Comparison of ENCODE assay signal across 9 cellular contexts in the genomic region with DNA sequence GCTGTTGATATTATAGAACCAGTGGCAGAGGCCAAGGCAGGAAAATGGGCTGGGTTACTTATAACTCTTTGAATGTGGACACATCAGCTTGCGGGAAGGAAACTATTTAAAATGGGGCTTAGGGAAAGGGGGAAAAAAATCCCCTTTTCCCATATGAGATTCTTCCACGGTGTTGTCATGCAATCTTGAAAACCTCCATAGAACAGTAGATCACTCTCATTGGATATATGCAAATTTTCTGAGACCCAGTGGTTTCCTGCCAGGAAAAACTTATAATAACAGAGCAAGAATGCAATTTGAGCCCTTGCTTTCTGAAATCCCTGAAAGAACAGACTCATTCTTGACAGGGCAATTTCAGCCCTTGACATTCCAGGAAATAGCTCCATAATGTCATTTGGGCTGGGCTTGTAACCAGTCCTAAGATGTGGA. TPM values are rescaled to one million over a fixed set of nuclear protein-coding genes. Genes with fewer than 3 reads are reported as not detected.
DNase-seq lines count a peak whose midpoint lies in the region; ATAC-seq and TF ChIP-seq lines count a peak whose summit lies in the region.
"Had no signal": no experiment of that assay in that cellular context is flagged by ENCODE, and none has a peak within 500 bp of the region (broad histone marks: within the 10 kb centered on the region; RNA-seq: fewer than 3 reads in every experiment).

No MANE protein-coding gene starts in this region.

- H3K9me3 ChIP-seq in breast epithelium (no peaks in the 10 kb centered on the region), lung (ENCODE audit: control insufficient read depth in 2 of 2, insufficient read depth in 1 of 2, low read length in 1 of 2) (no peaks in the 10 kb centered on the region), aorta (ENCODE audit: control insufficient read depth, low read length) (no peaks in the 10 kb centered on the region)

- no TSS peak for BruUV-seq in MCF 10A (replicated peaks; lab: Mats Ljungman, UMichigan)

- 30 to 54% methylated on average over 2 of the region's 2 CpGs for WGBS in lung, 2 donors
- 0 to 2% methylated on average over 2 of the region's 2 CpGs for WGBS in aorta, 2 donors

- H3K4me3 ChIP-seq in breast epithelium: no peak overlapping the region
- no peak overlapping the region for H3K4me3 ChIP-seq in coronary artery
- H3K4me3 ChIP-seq in lung: no peak overlapping the region
- no peak overlapping the region for H3K4me3 ChIP-seq in aorta (ENCODE audit: low read length in 2 of 2)

- no peaks in the 10 kb centered on the region for H3K9me3 Mint-ChIP-seq in MCF 10A (ENCODE audit: unreplicated experiment)

- TF ChIP-seq CTCF in MCF 10A (IDR thresholded peaks at IDR 0.05; ENCODE audit: unreplicated experiment) (no peak), breast epithelium (IDR thresholded peaks at IDR 0.05) (no peak), coronary artery (IDR thresholded peaks at IDR 0.05) (no peak), lung (IDR thresholded peaks at IDR 0.05; ENCODE audit: control extremely low read depth, extremely low read depth) (no peak)

- TF ChIP-seq POLR2A in breast epithelium (IDR thresholded peaks at IDR 0.05): no peak

- H3K4me1 Mint-ChIP-seq in MCF 10A (ENCODE audit: insufficient read depth, unreplicated experiment): peaks cover 45% of the 10 kb centered on the region

- H3K27me3 ChIP-seq in breast epithelium (no peaks in the 10 kb centered on the region), lung (ENCODE audit: control insufficient read depth, insufficient read depth) (no peaks in the 10 kb centered on the region), aorta (ENCODE audit: control insufficient read depth in 1 of 2, insufficient read depth in 2 of 2, low read length in 1 of 2) (no peaks in the 10 kb centered on the region)

- H3K27me3 Mint-ChIP-seq in MCF 10A (ENCODE audit: insufficient read depth, unreplicated experiment): no peaks in the 10 kb centered on the region

- peak overlapping the region; percentile 90 for H3K27ac Mint-ChIP-seq in MCF 10A (ENCODE audit: low read depth, unreplicated experiment)

- CTCF ChIA-PET in MCF 10A (lab: Yijun Ruan, JAX): no interaction called here

- H3K4me1 ChIP-seq in breast epithelium (peaks cover 0 to 4% of the 10 kb centered on the region in 2 donors), lung (ENCODE audit: control insufficient read depth in 2 of 2, insufficient read depth in 2 of 2, low read length in 2 of 2) (peaks cover 4 to 8% of the 10 kb centered on the region in 2 donors), aorta (ENCODE audit: control insufficient read depth in 1 of 2, insufficient read depth in 2 of 2, low read length in 2 of 2) (peaks cover 2 to 7% of the 10 kb centered on the region in 2 donors)

- ATAC-seq in lung (ENCODE audit: insufficient read depth, low FRiP score) (peak; percentile 85), aorta (ENCODE audit: low FRiP score) (peak; percentile 67), HG03196 (IDR thresholded peaks at IDR 0.05; ENCODE audit: unreplicated experiment) (no peak), HG02610 (IDR thresholded peaks at IDR 0.05; ENCODE audit: unreplicated experiment) (no peak)

- H3K36me3 Mint-ChIP-seq in MCF 10A (ENCODE audit: insufficient read depth, unreplicated experiment): no peaks in the 10 kb centered on the region

- H3K27ac ChIP-seq in breast epithelium (peak overlapping the region in 1 of 2 donors; percentile 57), coronary artery (peak overlapping the region; percentile 60 to 73), lung (ENCODE audit: low read depth in 1 of 2, low read length in 1 of 2) (peak overlapping the region; percentile 19 to 41), aorta (ENCODE audit: low read depth in 1 of 2, low read length in 2 of 2) (peak overlapping the region in 1 of 2 donors; percentile 75)
- H3K27ac ChIP-seq: C4-2B had no signal

- H3K36me3 ChIP-seq in breast epithelium (no peaks in the 10 kb centered on the region), lung (ENCODE audit: control insufficient read depth in 2 of 2, insufficient read depth in 2 of 2, low read length in 2 of 2) (no peaks in the 10 kb centered on the region), aorta (ENCODE audit: control insufficient read depth in 1 of 2, insufficient read depth in 2 of 2, low read length in 1 of 2) (no peaks in the 10 kb centered on the region)

- POLR2A ChIA-PET in MCF 10A (lab: Yijun Ruan, JAX): no interaction called here

- peak overlapping the region; percentile 6 for H3K4me3 Mint-ChIP-seq in MCF 10A (ENCODE audit: unreplicated experiment)

- intact Hi-C loops in MCF 10A (cut with micrococcal nuclease) (no loop called here), breast epithelium (cut with DNase I; ENCODE audit: low total_unique reads) (no loop called here), aorta (cut with DNase I) (no loop called here)

- DNase-seq in MCF 10A (ENCODE audit: unreplicated experiment) (peak; percentile 78), breast epithelium (ENCODE audit: low spot score in 2 of 2) (no peak), coronary artery (ENCODE audit: low spot score) (no peak), lung (ENCODE audit: low spot score) (no peak), aorta (peak in 1 of 2 donors; percentile 48), hippocampal formation (lab: John Stamatoyannopoulos, UW) (no peak)

RNA-seq across cellular contexts. Expression of a gene that starts 31.1 kb away (rescaled TPM):
- total RNA-seq in MCF 10A (2022): not detected in 2 replicates
- total RNA-seq in breast epithelium: 1 to 10 TPM in 1 of 3 donors, not detected in 2; 1.3 TPM
- total RNA-seq in lung: 10 to 100 TPM; 11.5 to 16.5 TPM
- polyA plus RNA-seq in lung: 1 to 10 TPM; 1.5 to 4.6 TPM
- total RNA-seq in aorta: not detected
- polyA plus RNA-seq in aorta: not detected

Comparison
In these comparisons a context has a peak if more than half of its experiments do, and no peak if none do; other contexts are left out.
1. ATAC-seq: peak in lung (single experiment) and aorta (single experiment); none in HG03196 (single experiment) and HG02610 (single experiment).
2. RNA of a gene that starts 31.1 kb away (total RNA-seq): 11.5 to 16.5 TPM in lung; not detected in aorta, not detected in MCF 10A and 1.3 TPM in breast epithelium; every median in the first group is over 4 times any median in the second.